32 cellular contexts compared by ENCODE assay signal in genomic region chr2:235715601-235716000, GRCh38.
"Had no signal": no experiment of that assay in that cellular context is flagged by ENCODE, and none has a peak within 500 bp of the region (broad histone marks: within the 10 kb centered on the region; RNA-seq: fewer than 3 reads in every experiment).

No MANE protein-coding gene starts in this region.

- H3K9me3 ChIP-seq: esophagus squamous epithelium, heart right ventricle, left ventricle myocardium inferior, lower lobe of right lung, mucosa of descending colon, ovary, psoas muscle, sigmoid colon, testis, tibial artery had no signal

- FAIRE-seq: endometrium had no signal

- H3K4me1 ChIP-seq: left ventricle myocardium inferior, psoas muscle, tibial artery had no signal

- H3K4me3 ChIP-seq: esophagus squamous epithelium, heart right ventricle, left ventricle myocardium inferior, lower lobe of right lung, mucosa of descending colon, ovary, psoas muscle, sigmoid colon, testis, tibial artery had no signal

- H3K27ac ChIP-seq: esophagus squamous epithelium, heart right ventricle, left ventricle myocardium inferior, lower lobe of right lung, ovary, psoas muscle, sigmoid colon, testis, tibial artery had no signal

- H3K27ac Mint-ChIP-seq: memory B cell; naive B cell; natural killer cell treated with Interleukin-12 subunit alpha and Interleukin-12 subunit beta and Interleukin-15 and Interleukin-18, amount 100 ng/mL, for 72 hours; stimulated activated naive B cell treated with anti-CD40 and anti-IgM and Interleukin-4, amounts not matched to agents 10 μg/mL and 1 μg/mL and 100 μg/mL, for 72 hours had no signal

- H3K27me3 Mint-ChIP-seq: natural killer cell treated with Interleukin-12 subunit alpha and Interleukin-12 subunit beta and Interleukin-15 and Interleukin-18, amount 100 ng/mL, for 72 hours; stimulated activated naive CD8-positive, alpha-beta T cell treated with anti-CD3 and anti-CD28 coated beads, Interleukin-15, amount 100 ng/mL, for 72 hours; type B pancreatic cell had no signal

- H3K36me3 Mint-ChIP-seq: memory B cell; naive B cell; natural killer cell treated with Interleukin-12 subunit alpha and Interleukin-12 subunit beta and Interleukin-15 and Interleukin-18, amount 100 ng/mL, for 72 hours; stimulated activated naive B cell treated with anti-CD40 and anti-IgM and Interleukin-4, amounts not matched to agents 10 μg/mL and 1 μg/mL and 100 μg/mL, for 72 hours had no signal

- DNase-seq: cortex of kidney; effector CD8-positive, alpha-beta T cell; erythroblast; esophagus squamous epithelium; foreskin melanocyte; glutamatergic neuron; heart right ventricle; hypothalamus; immature natural killer cell; islet precursor cell; kidney glomerular epithelial cell; left colon; left ventricle myocardium inferior; lower lobe of right lung; mucosa of descending colon; naive B cell; nucleus accumbens; ovary; psoas muscle; right cardiac atrium; sigmoid colon; stimulated activated CD4-positive, alpha-beta T cell treated with anti-CD3 and anti-CD28 coated beads, Interleukin-4, amount 100 ng/mL, for 4 hours; stimulated activated naive B cell treated with anti-CD40 and anti-IgM and Interleukin-4, amounts not matched to agents 10 μg/mL and 1 μg/mL and 100 μg/mL, for 72 hours; stimulated activated naive CD8-positive, alpha-beta T cell treated with anti-CD3 and anti-CD28 coated beads, Interleukin-15, amount 100 ng/mL, for 72 hours; tibial artery had no signal

- H3K4me1 Mint-ChIP-seq: memory B cell; naive B cell; stimulated activated naive B cell treated with anti-CD40 and anti-IgM and Interleukin-4, amounts not matched to agents 10 μg/mL and 1 μg/mL and 100 μg/mL, for 72 hours; stimulated activated naive CD8-positive, alpha-beta T cell treated with anti-CD3 and anti-CD28 coated beads, Interleukin-15, amount 100 ng/mL, for 72 hours had no signal

- H3K36me3 ChIP-seq: lower lobe of right lung, ovary, sigmoid colon had no signal

- ATAC-seq: heart right ventricle; left colon; lower lobe of right lung; mucosa of descending colon; natural killer cell treated with Interleukin-12 subunit alpha and Interleukin-12 subunit beta and Interleukin-15 and Interleukin-18, amount 100 ng/mL, for 72 hours; psoas muscle; right cardiac atrium; stimulated activated naive B cell treated with anti-CD40 and anti-IgM and Interleukin-4, amounts not matched to agents 10 μg/mL and 1 μg/mL and 100 μg/mL, for 72 hours; stimulated activated naive CD8-positive, alpha-beta T cell treated with anti-CD3 and anti-CD28 coated beads, Interleukin-15, amount 100 ng/mL, for 72 hours had no signal

- H3K27me3 ChIP-seq: esophagus squamous epithelium, heart right ventricle, ovary, sigmoid colon, testis, tibial artery had no signal

- H3K4me3 Mint-ChIP-seq: immature natural killer cell; memory B cell; mesothelial cell of epicardium; naive B cell; natural killer cell treated with Interleukin-12 subunit alpha and Interleukin-12 subunit beta and Interleukin-15 and Interleukin-18, amount 100 ng/mL, for 72 hours; neural crest cell; stimulated activated naive B cell treated with anti-CD40 and anti-IgM and Interleukin-4, amounts not matched to agents 10 μg/mL and 1 μg/mL and 100 μg/mL, for 72 hours; stimulated activated naive CD8-positive, alpha-beta T cell treated with anti-CD3 and anti-CD28 coated beads, Interleukin-15, amount 100 ng/mL, for 72 hours; type B pancreatic cell had no signal
